Comparison of ENCODE assay signal across 10 cellular contexts in the genomic region with DNA sequence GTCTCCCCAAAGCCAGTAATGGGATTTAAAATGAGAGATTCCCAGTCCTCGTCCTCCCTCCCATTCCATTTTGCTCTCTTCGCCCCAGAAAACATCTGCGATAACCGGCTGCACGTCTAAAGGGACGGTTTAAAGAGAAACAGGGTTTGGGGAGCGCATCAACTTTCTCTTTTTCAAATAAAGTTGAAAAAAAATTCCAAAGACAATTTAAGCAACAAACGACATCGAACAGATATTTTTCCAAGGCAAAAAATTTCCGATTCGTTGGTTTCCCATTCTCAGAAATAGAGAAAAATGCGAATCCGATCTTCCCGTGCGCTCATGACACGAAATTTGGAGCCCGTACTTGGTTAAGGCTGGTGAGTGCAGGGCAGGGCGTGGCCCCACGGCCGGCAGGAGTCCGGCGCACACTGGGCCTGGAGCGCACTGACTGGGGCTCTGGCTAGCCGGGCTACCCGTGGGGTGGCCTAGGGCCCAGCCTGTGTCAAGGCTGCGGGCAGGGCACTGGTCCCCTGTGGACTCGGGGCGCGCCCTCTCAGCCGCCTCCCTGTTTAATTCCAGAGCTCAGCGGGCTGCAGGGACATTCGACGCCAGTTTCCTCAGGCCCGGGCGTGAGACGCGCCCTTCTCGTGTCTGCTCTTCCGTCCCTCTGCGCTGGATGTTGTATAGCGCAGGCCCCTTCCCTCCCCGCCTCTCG. TPM values are rescaled to one million over a fixed set of nuclear protein-coding genes. Genes with fewer than 3 reads are reported as not detected.
A peak's percentile ranks its signal among the peaks of the same experiment; 100 is the strongest.
DNase-seq lines count a peak whose midpoint lies in the region; ATAC-seq, FAIRE-seq and TF ChIP-seq lines count a peak whose summit lies in the region.
"Had no signal": no experiment of that assay in that cellular context is flagged by ENCODE, and none has a peak within 500 bp of the region (broad histone marks: within the 10 kb centered on the region; RNA-seq: fewer than 3 reads in every experiment).

No MANE protein-coding gene starts in this region.

- BruUV-seq in GM12878 (replicated peaks; lab: Mats Ljungman, UMichigan), result no TSS peak

- TF ChIP-seq CTCF in AG09309 (IDR thresholded peaks at IDR 0.05; ENCODE audit: control insufficient read depth, insufficient read depth, low read depth, low read length, missing control alignments) (no peak), GM12878 (IDR thresholded peaks at IDR 0.05 in 2 of 3, conservative IDR thresholded peaks at IDR 0.05 in 1 of 3; ENCODE audit: control insufficient read depth in 2 of 3, extremely low read depth in 1 of 3, insufficient read depth in 1 of 3, low read depth in 3 of 3, low read length in 3 of 3) (no peak), right atrium auricular region (IDR thresholded peaks at IDR 0.05) (no peak), osteocyte (IDR thresholded peaks at IDR 0.05) (no peak)

- SMC1A ChIA-PET in GM12878 (lab: Charles Lee; ENCODE audit: uncharacterized antibody, unreplicated experiment), result no interaction called here

- H3K9me3 ChIP-seq in GM12878 (replicated peaks; ENCODE audit: control insufficient read depth, insufficient read depth, low read length), result no peaks in the 10 kb centered on the region
- no peaks in the 10 kb centered on the region for H3K9me3 ChIP-seq in right atrium auricular region

- H3K27me3 ChIP-seq in GM12878 (replicated peaks in 1 of 2; ENCODE audit: control insufficient read depth in 2 of 2, insufficient read depth in 2 of 2, low read length in 1 of 2) (peaks cover 24 to 45% of the 10 kb centered on the region in 2 experiments), right atrium auricular region (peaks cover 8 to 24% of the 10 kb centered on the region in 2 donors)

- POLR2A ChIA-PET in GM12878 (lab: Charles Lee), result no interaction called here

- CTCF ChIA-PET in GM12878 (lab: Yijun Ruan, JAX), result no interaction called here

- no peak overlapping the region for H3K4me2 ChIP-seq in GM12878 (ENCODE audit: control insufficient read depth, insufficient read depth)

- no peak for TF ChIP-seq EP300 in GM12878 (IDR thresholded peaks at IDR 0.05; ENCODE audit: borderline replicate concordance in 1 of 2, control insufficient read depth in 1 of 2, low read depth in 2 of 2, low read length in 2 of 2)

- no peaks in the 10 kb centered on the region for H3K36me3 ChIP-seq in GM12878 (ENCODE audit: control insufficient read depth in 2 of 2, insufficient read depth in 2 of 2, low read length in 1 of 2)
- H3K36me3 ChIP-seq in right atrium auricular region, result no peaks in the 10 kb centered on the region

- 54% methylated on average over 43 of the region's 43 CpGs for WGBS in GM12878 (ENCODE audit: insufficient coverage, insufficient replicate concordance, low lambda C conversion rate, missing lambda C conversion rate)

- in situ Hi-C loops in GM12878 (cut with MboI), result no loop called here
- in situ Hi-C loops in KBM-7 (cut with MboI; ENCODE audit: low pct_unique_long_range_greater_than_20kb, low sequenced_read_pairs), result no loop called here

- ATAC-seq in GM12878, result peak; percentile 15; the same call in 1 of the 3 replicates
- ATAC-seq in GM18511 (IDR thresholded peaks at IDR 0.05; ENCODE audit: unreplicated experiment), result no peak
- ATAC-seq in GM21786 (IDR thresholded peaks at IDR 0.05; ENCODE audit: unreplicated experiment), result no peak

- H3K4me3 Mint-ChIP-seq in osteocyte (ENCODE audit: unreplicated experiment), result peak overlapping the region; percentile 88
- H3K4me3 Mint-ChIP-seq: natural killer cell treated with Interleukin-12 subunit alpha and Interleukin-12 subunit beta and Interleukin-15 and Interleukin-18, amount 100 ng/mL, for 72 hours had no signal

- H2AFZ ChIP-seq in GM12878 (ENCODE audit: control insufficient read depth, low read depth, low read length), result no peak overlapping the region

- H3K4me1 ChIP-seq in GM12878 (ENCODE audit: control insufficient read depth, insufficient read depth, low read length) (no peaks in the 10 kb centered on the region), right atrium auricular region (peaks cover 0 to 85% of the 10 kb centered on the region in 2 donors)

- no peak for FAIRE-seq in GM12878 (lab: Jason Lieb, UNC)

- peak overlapping the region; percentile 97 for H3K27ac Mint-ChIP-seq in osteocyte (ENCODE audit: unreplicated experiment)
- H3K27ac Mint-ChIP-seq: natural killer cell treated with Interleukin-12 subunit alpha and Interleukin-12 subunit beta and Interleukin-15 and Interleukin-18, amount 100 ng/mL, for 72 hours had no signal

- H3K36me3 Mint-ChIP-seq in osteocyte (ENCODE audit: unreplicated experiment), result no peaks in the 10 kb centered on the region
- H3K36me3 Mint-ChIP-seq: natural killer cell treated with Interleukin-12 subunit alpha and Interleukin-12 subunit beta and Interleukin-15 and Interleukin-18, amount 100 ng/mL, for 72 hours had no signal

- H4K20me1 ChIP-seq in GM12878 (ENCODE audit: control insufficient read depth, insufficient read depth), result no peaks in the 10 kb centered on the region

- H3K27ac ChIP-seq in GM12878 (ENCODE audit: control insufficient read depth, insufficient read depth) (no peak overlapping the region), right atrium auricular region (peak overlapping the region; percentile 81 to 90)

- RAD21 ChIA-PET in GM12878 (lab: Charles Lee; ENCODE audit: unreplicated experiment), result no interaction called here

- H3K4me3 ChIP-seq in AG09309 (ENCODE audit: control insufficient read depth, low read depth, low read length) (peak overlapping the region; percentile 55), GM12878 (peak overlapping the region; percentile 36; the same call in 1 of the 2 replicates), right atrium auricular region (peak overlapping the region in 1 of 2 donors; percentile 37)

- TF ChIP-seq RAD21 in GM12878 (IDR thresholded peaks at IDR 0.05; ENCODE audit: insufficient read depth, low read depth, low read length), result no peak

- intact Hi-C loops in GM12878 (cut with micrococcal nuclease; ENCODE audit: unreplicated experiment), result no loop called here

- no peaks in the 10 kb centered on the region for H3K79me2 ChIP-seq in GM12878 (ENCODE audit: control insufficient read depth, insufficient read depth, low read length)

- H3K27me3 Mint-ChIP-seq in osteocyte (ENCODE audit: unreplicated experiment), result no peaks in the 10 kb centered on the region

- no peaks in the 10 kb centered on the region for H3K9me3 Mint-ChIP-seq in osteocyte (ENCODE audit: unreplicated experiment)
- H3K9me3 Mint-ChIP-seq: natural killer cell treated with Interleukin-12 subunit alpha and Interleukin-12 subunit beta and Interleukin-15 and Interleukin-18, amount 100 ng/mL, for 72 hours had no signal

- DNase-seq in AG09309 (ENCODE audit: low read depth) (no peak), GM12878 (ENCODE audit: low read depth, low spot score) (no peak), right atrium auricular region (ENCODE audit: low spot score) (no peak), osteocyte (ENCODE audit: extremely low spot score, unreplicated experiment) (peak; percentile 86), KBM-7 (no peak), cerebellar cortex (ENCODE audit: low spot score) (no peak)
- DNase-seq: activated naive CD4-positive, alpha-beta T cell treated with Interleukin-2 at 50 U/mL for 16 hours had no signal

- peaks cover 92% of the 10 kb centered on the region for H3K4me1 Mint-ChIP-seq in osteocyte (ENCODE audit: unreplicated experiment)

- TF ChIP-seq POLR2A in GM12878 (IDR thresholded peaks at IDR 0.05; ENCODE audit: low read depth, low read length), result no peak

- H3K9ac ChIP-seq in GM12878 (ENCODE audit: control insufficient read depth, insufficient read depth, low read length), result no peak overlapping the region

TF ChIP-seq in GM12878, 131 proteins besides CTCF, POLR2A, EP300 and RAD21 (continues in another document):
- TF ChIP-seq ASH2L (IDR thresholded peaks at IDR 0.05; ENCODE audit: borderline replicate concordance, low read depth), result no peak
- no peak for TF ChIP-seq MLLT1 (IDR thresholded peaks at IDR 0.05)

RNA-seq across cellular contexts. Expression of gene ZFHX3, which starts 17.8 kb away (rescaled TPM):
- total RNA-seq in GM12878 (2013; cell fraction: nucleolus; rRNA removed), result 31.8 and 32.2 TPM in 2 replicates
- 1.5 and 1.6 TPM in 2 replicates for total RNA-seq in GM12878 (2014; rRNA removed)
- 1.4 and 2.4 TPM in 2 replicates for total RNA-seq in GM12878 (2014; rRNA removed; fragmentation: Illumina TruSeq; extraction: Trizol)
- total RNA-seq in GM12878 (2021), result 7.8 and 8.6 TPM in 2 replicates
- polyA plus RNA-seq in GM12878 (2011; ENCODE audit: low read depth), result 1.5 TPM
- polyA plus RNA-seq in GM12878 (2011; rRNA removed), result 1.3 and 1.5 TPM in 2 replicates
- polyA plus RNA-seq in GM12878 (2011; cell fraction: cytosol; rRNA removed), result 0.79 and 0.90 TPM in 2 replicates
- 1.6 and 2.4 TPM in 2 replicates for polyA plus RNA-seq in GM12878 (2011; cell fraction: nucleus; rRNA removed)
- 2.3 and 3.5 TPM in 2 replicates for polyA plus RNA-seq in GM12878 (2012)
- polyA plus RNA-seq in GM12878 (2014; fragmentation: Illumina TruSeq; extraction: Trizol), result 3.2 and 3.4 TPM in 2 replicates
- polyA plus RNA-seq in GM12878 (2014; fragmentation: Nextera tagmentation; extraction: Ambion mirVana), result 1 to 10 TPM in 1 of 2 experiments, under 1 TPM in 1; 0.68 to 3.5 TPM
- polyA plus RNA-seq in GM12878 (2014; rRNA removed), result 2.1 and 2.4 TPM in 2 replicates
- polyA plus RNA-seq in GM12878 (2016; fragmentation: Nextera tagmentation; extraction: Ambion mirVana), result 1 to 10 TPM; 2.0 to 2.8 TPM
- polyA minus RNA-seq in GM12878 (2011; rRNA and poly(A)+ RNA removed), result 5.3 and 6.6 TPM in 2 replicates
- polyA minus RNA-seq in GM12878 (2011; cell fraction: cytosol; rRNA and poly(A)+ RNA removed), result 2.9 and 3.2 TPM in 2 replicates
- polyA minus RNA-seq in GM12878 (2011; cell fraction: nucleus; rRNA and poly(A)+ RNA removed), result 6.0 and 15.7 TPM in 2 replicates
- 10 to 100 TPM in 1 of 2 donors, 1 to 10 TPM in 1; 9.2 to 18.9 TPM for total RNA-seq in right atrium auricular region
- total RNA-seq in osteocyte, result 89.1 and 97.0 TPM in 2 replicates
